8 cellular contexts compared by ENCODE assay signal in the genomic region with DNA sequence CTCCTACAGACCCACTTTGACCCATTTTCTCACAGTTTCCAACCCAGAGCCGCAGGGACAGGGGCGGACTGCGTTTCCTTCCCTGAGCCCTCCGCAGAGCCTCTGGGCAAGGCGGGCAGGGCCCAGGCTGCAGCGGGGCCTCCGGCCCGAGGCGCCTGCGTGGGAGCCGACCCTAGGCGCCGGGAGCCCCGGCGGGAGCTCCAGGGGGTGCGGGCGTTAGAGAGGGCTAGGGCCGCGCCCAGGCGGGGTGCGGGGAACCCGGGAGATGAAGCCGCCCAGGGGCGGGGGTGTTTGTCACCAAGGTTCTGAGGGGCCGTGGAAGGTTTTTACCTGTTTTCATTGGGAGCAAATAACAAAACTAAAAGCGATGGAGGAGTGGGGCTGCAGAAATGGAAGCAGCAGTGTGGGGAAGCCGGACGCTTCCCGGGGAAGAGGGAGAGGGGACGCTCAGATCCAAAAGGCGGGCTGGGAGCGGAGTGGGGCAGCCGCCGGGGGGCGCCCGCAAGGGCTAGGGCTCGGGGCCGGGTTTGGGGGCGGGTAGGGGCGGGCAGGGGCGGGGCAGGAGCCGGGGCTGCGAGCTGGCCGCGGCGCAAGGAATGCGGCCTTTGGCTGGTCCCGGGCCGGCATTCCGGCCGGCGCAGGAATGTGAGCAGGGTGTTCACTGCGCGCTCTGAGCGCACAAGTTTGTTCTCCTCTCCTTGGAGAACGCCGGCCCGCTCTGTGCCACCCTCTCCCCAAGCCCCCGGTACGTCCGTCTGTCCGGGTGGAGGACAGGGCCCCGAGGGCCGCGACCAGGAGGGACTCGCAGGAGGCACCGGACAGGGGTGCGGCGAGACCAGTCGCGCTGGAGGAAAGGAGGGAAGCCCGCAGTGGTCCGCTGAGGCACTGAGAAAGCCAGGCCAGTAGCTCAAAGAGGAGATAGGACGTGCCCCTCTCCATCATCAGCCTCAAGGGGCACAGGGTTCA.
DNase-seq lines count a peak whose midpoint lies in the region; ATAC-seq, FAIRE-seq and TF ChIP-seq lines count a peak whose summit lies in the region.

No MANE protein-coding gene starts in this region.

- intact Hi-C loops in pancreas (cut with DNase I), result loop anchor here in 1 of 3 donors (5.0 kb wide), 1 partner anchor 64 kb away; no protein-coding TSS in a partner anchor

- H3K9me3 ChIP-seq in ES-I3 (ENCODE audit: control insufficient read depth, insufficient read depth, low read length), result no peaks in the 10 kb centered on the region
- H3K9me3 ChIP-seq in pancreas, result no peaks in the 10 kb centered on the region

- no peaks in the 10 kb centered on the region for H3K27me3 ChIP-seq in pancreas

- H3K4me3 ChIP-seq in pancreas, result peak overlapping the region; percentile 13 to 47 (median 34)

- peak overlapping the region; percentile 71 to 87 (median 81) for H3K27ac ChIP-seq in pancreas

- no peak for TF ChIP-seq CTCF in WTC11 (IDR thresholded peaks at IDR 0.05)
- peak in 1 of 4 donors; percentile 17 for TF ChIP-seq CTCF in pancreas (IDR thresholded peaks at IDR 0.05)

- no peaks in the 10 kb centered on the region for H3K36me3 Mint-ChIP-seq in WTC11
- no peaks in the 10 kb centered on the region for H3K36me3 Mint-ChIP-seq in activated CD4-positive, alpha-beta T cell treated with anti-CD3 and anti-CD28 coated beads, Interleukin-2, amount 10 ng/mL, durations not matched to agents 7 days and 5 days (ENCODE audit: low read depth)

- peak overlapping the region; percentile 67 for H3K4me3 Mint-ChIP-seq in WTC11
- H3K4me3 Mint-ChIP-seq in activated CD4-positive, alpha-beta T cell treated with anti-CD3 and anti-CD28 coated beads, Interleukin-2, amount 10 ng/mL, durations not matched to agents 7 days and 5 days, result no peak overlapping the region

- H3K4me1 ChIP-seq in ES-I3 (ENCODE audit: insufficient read depth, low read length) (peaks cover 37% of the 10 kb centered on the region), pancreas (peaks cover 0 to 13% (median 8%) of the 10 kb centered on the region in 3 donors)

- no peaks in the 10 kb centered on the region for H3K36me3 ChIP-seq in ES-I3 (ENCODE audit: insufficient read depth, low read length)
- no peaks in the 10 kb centered on the region for H3K36me3 ChIP-seq in pancreas

- FAIRE-seq in pancreas (lab: Jason Lieb, UNC), result no peak

- peaks cover 41% of the 10 kb centered on the region for H3K4me1 Mint-ChIP-seq in WTC11
- peaks cover 1% of the 10 kb centered on the region for H3K4me1 Mint-ChIP-seq in activated CD4-positive, alpha-beta T cell treated with anti-CD3 and anti-CD28 coated beads, Interleukin-2, amount 10 ng/mL, durations not matched to agents 7 days and 5 days

- no peaks in the 10 kb centered on the region for H3K9me3 Mint-ChIP-seq in WTC11
- H3K9me3 Mint-ChIP-seq in activated CD4-positive, alpha-beta T cell treated with anti-CD3 and anti-CD28 coated beads, Interleukin-2, amount 10 ng/mL, durations not matched to agents 7 days and 5 days, result no peaks in the 10 kb centered on the region

- H3K27me3 Mint-ChIP-seq in WTC11 (ENCODE audit: low read depth), result peaks cover 20% of the 10 kb centered on the region
- peaks cover 50% of the 10 kb centered on the region for H3K27me3 Mint-ChIP-seq in activated CD4-positive, alpha-beta T cell treated with anti-CD3 and anti-CD28 coated beads, Interleukin-2, amount 10 ng/mL, durations not matched to agents 7 days and 5 days

- WGBS in pancreas, 2 donors, result 17 to 29% methylated on average over 58 to 74 of the region's 74 CpGs

- DNase-seq in WTC11 (ENCODE audit: low spot score) (peak; percentile 85), glomerular visceral epithelial cell (ENCODE audit: extremely low spot score) (peak; percentile 84), pancreas (peak; percentile 59 to 88 (median 74)), NCI-H2107 (lab: John Stamatoyannopoulos, UW) (no peak)
- no peak for DNase-seq in activated CD4-positive, alpha-beta T cell treated with anti-CD3 and anti-CD28 coated beads, Interleukin-2, amount 10 ng/mL, durations not matched to agents 7 days and 5 days

- no peak overlapping the region; the same call in 1 of the 2 replicates for H3K27ac Mint-ChIP-seq in WTC11
- H3K27ac Mint-ChIP-seq in activated CD4-positive, alpha-beta T cell treated with anti-CD3 and anti-CD28 coated beads, Interleukin-2, amount 10 ng/mL, durations not matched to agents 7 days and 5 days, result no peak overlapping the region

- POLR2A ChIA-PET in WTC11 (lab: Charles Lee), result interaction anchor here (0.6 to 4.2 kb wide), 14 partner anchors 12 to 160 kb away, joined by 3 to 53 read pairs (median 4); a partner anchor contains a TSS
- POLR2A ChIA-PET in activated CD4-positive, alpha-beta T cell treated with anti-CD3 and anti-CD28 coated beads, Interleukin-2, amount 10 ng/mL, durations not matched to agents 7 days and 5 days (lab: Charles Lee), result no interaction called here

- ATAC-seq in WTC11 (peak; percentile 76), pancreas (peak; percentile 69 to 73 (median 69)), HG03442 (IDR thresholded peaks at IDR 0.05; ENCODE audit: unreplicated experiment) (no peak), GM18873 (IDR thresholded peaks at IDR 0.05; ENCODE audit: low FRiP score, unreplicated experiment) (no peak)

- CTCF ChIA-PET in WTC11 (lab: Charles Lee), result interaction anchor here (0.5 to 9.1 kb wide), 32 partner anchors 10 to 182 kb away, joined by 3 to 175 read pairs (median 4); a partner anchor contains a TSS
- CTCF ChIA-PET in activated CD4-positive, alpha-beta T cell treated with anti-CD3 and anti-CD28 coated beads, Interleukin-2, amount 10 ng/mL, durations not matched to agents 7 days and 5 days (lab: Charles Lee), result no interaction called here

- peak overlapping the region; percentile 88 for H3K9ac ChIP-seq in ES-I3 (ENCODE audit: low read depth, low read length)

TF ChIP-seq in WTC11, 78 proteins besides CTCF, POLR2A, EP300 and RAD21:
- TF ChIP-seq SMAD3 (CRISPR knock-in tag; IDR thresholded peaks at IDR 0.05; ENCODE audit: borderline replicate concordance) (0 out of 2 replicates have a peak, but pooled peaks have one; percentile 34), FOXP1 (CRISPR knock-in tag; IDR thresholded peaks at IDR 0.05; ENCODE audit: borderline replicate concordance) (0 out of 2 replicates have a peak, but pooled peaks have one; percentile 11), ZNF396 (CRISPR knock-in tag; IDR thresholded peaks at IDR 0.05; ENCODE audit: borderline replicate concordance) (no peak), TEAD1 (CRISPR knock-in tag; IDR thresholded peaks at IDR 0.05) (peak; percentile 88; the same call in 1 of the 2 replicates), ZNF423 (CRISPR knock-in tag; IDR thresholded peaks at IDR 0.05) (0 out of 2 replicates have a peak, but pooled peaks have one; percentile 17), PRRX2 (CRISPR knock-in tag; IDR thresholded peaks at IDR 0.05) (0 out of 2 replicates have a peak, but pooled peaks have one; percentile 19), NFE2L1 (CRISPR knock-in tag; IDR thresholded peaks at IDR 0.05) (no peak), IRF2 (CRISPR knock-in tag; IDR thresholded peaks at IDR 0.05; ENCODE audit: borderline replicate concordance, low read depth) (no peak), NFYB (CRISPR knock-in tag; conservative IDR thresholded peaks at IDR 0.05; ENCODE audit: low read depth) (no peak), ETV6 (CRISPR knock-in tag; IDR thresholded peaks at IDR 0.05) (peak; percentile 45; the same call in 1 of the 2 replicates), TEAD4 (CRISPR knock-in tag; IDR thresholded peaks at IDR 0.05) (peak; percentile 76; the same call in 1 of the 2 replicates), HMGA2 (CRISPR knock-in tag; IDR thresholded peaks at IDR 0.05) (no peak), JAZF1 (CRISPR knock-in tag; IDR thresholded peaks at IDR 0.05) (no peak)
- TF ChIP-seq, protein P1, sequence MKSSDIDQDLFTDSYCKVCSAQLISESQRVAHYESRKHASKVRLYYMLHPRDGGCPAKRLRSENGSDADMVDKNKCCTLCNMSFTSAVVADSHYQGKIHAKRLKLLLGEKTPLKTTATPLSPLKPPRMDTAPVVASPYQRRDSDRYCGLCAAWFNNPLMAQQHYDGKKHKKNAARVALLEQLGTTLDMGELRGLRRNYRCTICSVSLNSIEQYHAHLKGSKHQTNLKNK (CRISPR knock-in tag; IDR thresholded peaks at IDR 0.05), result no peak
- TF ChIP-seq, protein P2, sequence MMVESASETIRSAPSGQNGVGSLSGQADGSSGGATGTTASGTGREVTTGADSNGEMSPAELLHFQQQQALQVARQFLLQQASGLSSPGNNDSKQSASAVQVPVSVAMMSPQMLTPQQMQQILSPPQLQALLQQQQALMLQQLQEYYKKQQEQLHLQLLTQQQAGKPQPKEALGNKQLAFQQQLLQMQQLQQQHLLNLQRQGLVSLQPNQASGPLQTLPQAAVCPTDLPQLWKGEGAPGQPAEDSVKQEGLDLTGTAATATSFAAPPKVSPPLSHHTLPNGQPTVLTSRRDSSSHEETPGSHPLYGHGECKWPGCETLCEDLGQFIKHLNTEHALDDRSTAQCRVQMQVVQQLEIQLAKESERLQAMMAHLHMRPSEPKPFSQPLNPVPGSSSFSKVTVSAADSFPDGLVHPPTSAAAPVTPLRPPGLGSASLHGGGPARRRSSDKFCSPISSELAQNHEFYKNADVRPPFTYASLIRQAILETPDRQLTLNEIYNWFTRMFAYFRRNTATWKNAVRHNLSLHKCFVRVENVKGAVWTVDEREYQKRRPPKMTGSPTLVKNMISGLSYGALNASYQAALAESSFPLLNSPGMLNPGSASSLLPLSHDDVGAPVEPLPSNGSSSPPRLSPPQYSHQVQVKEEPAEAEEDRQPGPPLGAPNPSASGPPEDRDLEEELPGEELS (CRISPR knock-in tag; IDR thresholded peaks at IDR 0.05), result peak; percentile 63
- TF ChIP-seq, protein P3, sequence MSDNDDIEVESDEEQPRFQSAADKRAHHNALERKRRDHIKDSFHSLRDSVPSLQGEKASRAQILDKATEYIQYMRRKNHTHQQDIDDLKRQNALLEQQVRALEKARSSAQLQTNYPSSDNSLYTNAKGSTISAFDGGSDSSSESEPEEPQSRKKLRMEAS (CRISPR knock-in tag; IDR thresholded peaks at IDR 0.05), result peak; percentile 38; the same call in 1 of the 2 replicates

Comparison
In these comparisons a context has a peak if more than half of its experiments do, and no peak if none do; other contexts are left out.
1. ATAC-seq: peak in WTC11 (single experiment) and pancreas (4 of 4); none in HG03442 (single experiment) and GM18873 (single experiment).
2. DNase-seq: peak in WTC11 (single experiment), glomerular visceral epithelial cell (single experiment) and pancreas (6 of 6); none in activated CD4-positive, alpha-beta T cell treated with anti-CD3 and anti-CD28 coated beads, Interleukin-2, amount 10 ng/mL, durations not matched to agents 7 days and 5 days (single experiment) and NCI-H2107 (single experiment).